1 cellular context compared by ENCODE assay signal in genomic region chr4:119103263-119103662, GRCh38.
TF ChIP-seq lines count a peak whose summit lies in the region.

No MANE protein-coding gene starts in this region.

TF ChIP-seq in K562, 482 proteins besides CTCF, POLR2A, EP300 and RAD21 (continued from another document):
- TF ChIP-seq, protein P1, sequence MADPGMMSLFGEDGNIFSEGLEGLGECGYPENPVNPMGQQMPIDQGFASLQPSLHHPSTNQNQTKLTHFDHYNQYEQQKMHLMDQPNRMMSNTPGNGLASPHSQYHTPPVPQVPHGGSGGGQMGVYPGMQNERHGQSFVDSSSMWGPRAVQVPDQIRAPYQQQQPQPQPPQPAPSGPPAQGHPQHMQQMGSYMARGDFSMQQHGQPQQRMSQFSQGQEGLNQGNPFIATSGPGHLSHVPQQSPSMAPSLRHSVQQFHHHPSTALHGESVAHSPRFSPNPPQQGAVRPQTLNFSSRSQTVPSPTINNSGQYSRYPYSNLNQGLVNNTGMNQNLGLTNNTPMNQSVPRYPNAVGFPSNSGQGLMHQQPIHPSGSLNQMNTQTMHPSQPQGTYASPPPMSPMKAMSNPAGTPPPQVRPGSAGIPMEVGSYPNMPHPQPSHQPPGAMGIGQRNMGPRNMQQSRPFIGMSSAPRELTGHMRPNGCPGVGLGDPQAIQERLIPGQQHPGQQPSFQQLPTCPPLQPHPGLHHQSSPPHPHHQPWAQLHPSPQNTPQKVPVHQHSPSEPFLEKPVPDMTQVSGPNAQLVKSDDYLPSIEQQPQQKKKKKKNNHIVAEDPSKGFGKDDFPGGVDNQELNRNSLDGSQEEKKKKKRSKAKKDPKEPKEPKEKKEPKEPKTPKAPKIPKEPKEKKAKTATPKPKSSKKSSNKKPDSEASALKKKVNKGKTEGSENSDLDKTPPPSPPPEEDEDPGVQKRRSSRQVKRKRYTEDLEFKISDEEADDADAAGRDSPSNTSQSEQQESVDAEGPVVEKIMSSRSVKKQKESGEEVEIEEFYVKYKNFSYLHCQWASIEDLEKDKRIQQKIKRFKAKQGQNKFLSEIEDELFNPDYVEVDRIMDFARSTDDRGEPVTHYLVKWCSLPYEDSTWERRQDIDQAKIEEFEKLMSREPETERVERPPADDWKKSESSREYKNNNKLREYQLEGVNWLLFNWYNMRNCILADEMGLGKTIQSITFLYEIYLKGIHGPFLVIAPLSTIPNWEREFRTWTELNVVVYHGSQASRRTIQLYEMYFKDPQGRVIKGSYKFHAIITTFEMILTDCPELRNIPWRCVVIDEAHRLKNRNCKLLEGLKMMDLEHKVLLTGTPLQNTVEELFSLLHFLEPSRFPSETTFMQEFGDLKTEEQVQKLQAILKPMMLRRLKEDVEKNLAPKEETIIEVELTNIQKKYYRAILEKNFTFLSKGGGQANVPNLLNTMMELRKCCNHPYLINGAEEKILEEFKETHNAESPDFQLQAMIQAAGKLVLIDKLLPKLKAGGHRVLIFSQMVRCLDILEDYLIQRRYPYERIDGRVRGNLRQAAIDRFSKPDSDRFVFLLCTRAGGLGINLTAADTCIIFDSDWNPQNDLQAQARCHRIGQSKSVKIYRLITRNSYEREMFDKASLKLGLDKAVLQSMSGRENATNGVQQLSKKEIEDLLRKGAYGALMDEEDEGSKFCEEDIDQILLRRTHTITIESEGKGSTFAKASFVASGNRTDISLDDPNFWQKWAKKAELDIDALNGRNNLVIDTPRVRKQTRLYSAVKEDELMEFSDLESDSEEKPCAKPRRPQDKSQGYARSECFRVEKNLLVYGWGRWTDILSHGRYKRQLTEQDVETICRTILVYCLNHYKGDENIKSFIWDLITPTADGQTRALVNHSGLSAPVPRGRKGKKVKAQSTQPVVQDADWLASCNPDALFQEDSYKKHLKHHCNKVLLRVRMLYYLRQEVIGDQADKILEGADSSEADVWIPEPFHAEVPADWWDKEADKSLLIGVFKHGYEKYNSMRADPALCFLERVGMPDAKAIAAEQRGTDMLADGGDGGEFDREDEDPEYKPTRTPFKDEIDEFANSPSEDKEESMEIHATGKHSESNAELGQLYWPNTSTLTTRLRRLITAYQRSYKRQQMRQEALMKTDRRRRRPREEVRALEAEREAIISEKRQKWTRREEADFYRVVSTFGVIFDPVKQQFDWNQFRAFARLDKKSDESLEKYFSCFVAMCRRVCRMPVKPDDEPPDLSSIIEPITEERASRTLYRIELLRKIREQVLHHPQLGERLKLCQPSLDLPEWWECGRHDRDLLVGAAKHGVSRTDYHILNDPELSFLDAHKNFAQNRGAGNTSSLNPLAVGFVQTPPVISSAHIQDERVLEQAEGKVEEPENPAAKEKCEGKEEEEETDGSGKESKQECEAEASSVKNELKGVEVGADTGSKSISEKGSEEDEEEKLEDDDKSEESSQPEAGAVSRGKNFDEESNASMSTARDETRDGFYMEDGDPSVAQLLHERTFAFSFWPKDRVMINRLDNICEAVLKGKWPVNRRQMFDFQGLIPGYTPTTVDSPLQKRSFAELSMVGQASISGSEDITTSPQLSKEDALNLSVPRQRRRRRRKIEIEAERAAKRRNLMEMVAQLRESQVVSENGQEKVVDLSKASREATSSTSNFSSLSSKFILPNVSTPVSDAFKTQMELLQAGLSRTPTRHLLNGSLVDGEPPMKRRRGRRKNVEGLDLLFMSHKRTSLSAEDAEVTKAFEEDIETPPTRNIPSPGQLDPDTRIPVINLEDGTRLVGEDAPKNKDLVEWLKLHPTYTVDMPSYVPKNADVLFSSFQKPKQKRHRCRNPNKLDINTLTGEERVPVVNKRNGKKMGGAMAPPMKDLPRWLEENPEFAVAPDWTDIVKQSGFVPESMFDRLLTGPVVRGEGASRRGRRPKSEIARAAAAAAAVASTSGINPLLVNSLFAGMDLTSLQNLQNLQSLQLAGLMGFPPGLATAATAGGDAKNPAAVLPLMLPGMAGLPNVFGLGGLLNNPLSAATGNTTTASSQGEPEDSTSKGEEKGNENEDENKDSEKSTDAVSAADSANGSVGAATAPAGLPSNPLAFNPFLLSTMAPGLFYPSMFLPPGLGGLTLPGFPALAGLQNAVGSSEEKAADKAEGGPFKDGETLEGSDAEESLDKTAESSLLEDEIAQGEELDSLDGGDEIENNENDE (IDR thresholded peaks at IDR 0.05; ENCODE audit: low read depth, low read length) = no peak
- TF ChIP-seq MYC (IDR thresholded peaks at IDR 0.05; ENCODE audit: low read depth, low read length) (no peak), MYC (CRISPR knock-in tag; IDR thresholded peaks at IDR 0.05; ENCODE audit: borderline replicate concordance, low read depth) (no peak), JUND (IDR thresholded peaks at IDR 0.05; ENCODE audit: borderline replicate concordance, low read depth, low read length) (peak; percentile 54; the same call in 1 of the 2 replicates), JUND (tag; IDR thresholded peaks at IDR 0.05; ENCODE audit: borderline replicate concordance, low read depth, low read length) (peak; percentile 57; the same call in 2 of the 3 replicates), ZNF318 (IDR thresholded peaks at IDR 0.05; ENCODE audit: borderline replicate concordance in 1 of 2, low read depth in 1 of 2) (peak in 1 of 2 experiments; percentile 77; a peak in 2 of 4 replicates), GABPA (tag; conservative IDR thresholded peaks at IDR 0.05; ENCODE audit: low read depth) (peak; percentile 76), NFE2 (IDR thresholded peaks at IDR 0.05; ENCODE audit: low read depth) (peak; percentile 43; the same call in 1 of the 2 replicates), ATF4 (CRISPR knock-in tag; IDR thresholded peaks at IDR 0.05) (peak; percentile 72; the same call in 1 of the 2 replicates), ZNF175 (CRISPR knock-in tag; IDR thresholded peaks at IDR 0.05; ENCODE audit: low read depth) (peak; percentile 86), MAFG (tag; conservative IDR thresholded peaks at IDR 0.05) (peak; percentile 58), C11orf30 (IDR thresholded peaks at IDR 0.05; ENCODE audit: low read depth) (peak; percentile 27; the same call in 1 of the 2 replicates), ATF2 (CRISPR knock-in tag; IDR thresholded peaks at IDR 0.05) (no peak), TCF7L2 (IDR thresholded peaks at IDR 0.05; ENCODE audit: low read depth, low read length) (no peak), ETV1 (tag; conservative IDR thresholded peaks at IDR 0.05; ENCODE audit: low read depth) (peak; percentile 69), ZNF436 (CRISPR knock-in tag; IDR thresholded peaks at IDR 0.05) (no peak), ZNF133 (CRISPR knock-in tag; IDR thresholded peaks at IDR 0.05) (no peak), JUN (IDR thresholded peaks at IDR 0.05; ENCODE audit: borderline replicate concordance, low read depth, low read length) (peak; percentile 56; the same call in 1 of the 2 replicates), JUN (CRISPR knock-in tag; IDR thresholded peaks at IDR 0.05; ENCODE audit: borderline replicate concordance) (no peak), SMARCA4 (IDR thresholded peaks at IDR 0.05) (peak; percentile 16; the same call in 1 of the 2 replicates), MBD2 (IDR thresholded peaks at IDR 0.05; ENCODE audit: borderline replicate concordance, low read depth) (no peak), L3MBTL2 (IDR thresholded peaks at IDR 0.05) (peak; percentile 29; the same call in 1 of the 2 replicates)
- TF ChIP-seq, protein P2, sequence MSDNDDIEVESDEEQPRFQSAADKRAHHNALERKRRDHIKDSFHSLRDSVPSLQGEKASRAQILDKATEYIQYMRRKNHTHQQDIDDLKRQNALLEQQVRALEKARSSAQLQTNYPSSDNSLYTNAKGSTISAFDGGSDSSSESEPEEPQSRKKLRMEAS (CRISPR knock-in tag; IDR thresholded peaks at IDR 0.05) = no peak
- TF ChIP-seq, protein P3, sequence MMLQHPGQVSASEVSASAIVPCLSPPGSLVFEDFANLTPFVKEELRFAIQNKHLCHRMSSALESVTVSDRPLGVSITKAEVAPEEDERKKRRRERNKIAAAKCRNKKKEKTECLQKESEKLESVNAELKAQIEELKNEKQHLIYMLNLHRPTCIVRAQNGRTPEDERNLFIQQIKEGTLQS (IDR thresholded peaks at IDR 0.05) = peak; percentile 83
- TF ChIP-seq, protein P3 (CRISPR knock-in tag; conservative IDR thresholded peaks at IDR 0.05) = no peak
